ENCODE assay signal across 21 cellular contexts in genomic region chr2:215685218-215685962, GRCh38.
DNase-seq lines count a peak whose midpoint lies in the region; ATAC-seq, FAIRE-seq and TF ChIP-seq lines count a peak whose summit lies in the region.
"Had no signal": no experiment of that assay in that cellular context is flagged by ENCODE, and none has a peak within 500 bp of the region (broad histone marks: within the 10 kb centered on the region; RNA-seq: fewer than 3 reads in every experiment).

No MANE protein-coding gene starts in this region.

- peaks cover 15% of the 10 kb centered on the region for H3K27me3 Mint-ChIP-seq in dendritic cell treated with granulocyte-macrophage colony-stimulating factor and Interleukin-4, amounts not matched to agents 40 ng/mL and 50 ng/mL, for 4 days
- peaks cover 3% of the 10 kb centered on the region for H3K27me3 Mint-ChIP-seq in nephron (ENCODE audit: low read depth)
- H3K27me3 Mint-ChIP-seq in glutamatergic neuron (ENCODE audit: unreplicated experiment) = no peaks in the 10 kb centered on the region

- H3K9me3 ChIP-seq in HUES48 (ENCODE audit: control insufficient read depth, insufficient read depth, low read length) = no peaks in the 10 kb centered on the region
- H3K9me3 ChIP-seq: body of pancreas, tibial nerve had no signal

- no peak for TF ChIP-seq CTCF in nephron (IDR thresholded peaks at IDR 0.05; ENCODE audit: unreplicated experiment in 3 of 3)
- no peak for TF ChIP-seq CTCF in glutamatergic neuron (IDR thresholded peaks at IDR 0.05; ENCODE audit: partially characterized antibody, unreplicated experiment)

- DNase-seq in SW 1271 (lab: John Stamatoyannopoulos, UW) = no peak
- no peak for DNase-seq in urothelium cell line (ENCODE audit: low spot score)
- DNase-seq in glutamatergic neuron = no peak
- DNase-seq: activated CD8-positive, alpha-beta memory T cell treated with anti-CD3 and anti-CD28 coated beads, Interleukin-2, amount 50 U/mL, for 48 hours; activated naive CD4-positive, alpha-beta T cell treated with Interleukin-2 at 50 U/mL for 16 hours; body of pancreas; COR-L47; left cardiac atrium; NCI-H2029 treated with DMSO at 0.1 percent for 48 hours; NCI-H510A treated with DMSO at 0.1 percent for 48 hours; nucleus accumbens; small intestine had no signal

- H3K27ac Mint-ChIP-seq in dendritic cell treated with granulocyte-macrophage colony-stimulating factor and Interleukin-4, amounts not matched to agents 40 ng/mL and 50 ng/mL, for 4 days = peak overlapping the region; percentile 60
- peak overlapping the region in 2 of 3 experiments; percentile 12 to 68 for H3K27ac Mint-ChIP-seq in nephron
- H3K27ac Mint-ChIP-seq in glutamatergic neuron (ENCODE audit: unreplicated experiment) = no peak overlapping the region
- H3K27ac Mint-ChIP-seq: stimulated activated effector memory CD8-positive, alpha-beta T cell treated with anti-CD3 and anti-CD28 coated beads, Interleukin-12 subunit alpha, Interleukin-12 subunit beta, amount 100 ng/mL, for 72 hours had no signal

- H3K4me3 ChIP-seq in ACC112 (ENCODE audit: low read depth, low read length) (peak overlapping the region; percentile 3; the same call in 1 of the 2 replicates), HUES48 (ENCODE audit: low read depth, low read length) (no peak overlapping the region)
- H3K4me3 ChIP-seq: body of pancreas, SJSA1, tibial nerve had no signal

- peaks cover 62% of the 10 kb centered on the region for H3K4me1 Mint-ChIP-seq in dendritic cell treated with granulocyte-macrophage colony-stimulating factor and Interleukin-4, amounts not matched to agents 40 ng/mL and 50 ng/mL, for 4 days (ENCODE audit: low read depth)
- H3K4me1 Mint-ChIP-seq in nephron = peaks cover 17% of the 10 kb centered on the region
- no peaks in the 10 kb centered on the region for H3K4me1 Mint-ChIP-seq in glutamatergic neuron (ENCODE audit: low read depth, unreplicated experiment)

- H3K36me3 ChIP-seq in ACC112 (ENCODE audit: insufficient read depth, low read length) (peaks cover 4% of the 10 kb centered on the region; the same call in 1 of the 2 replicates), HUES48 (ENCODE audit: control insufficient read depth, insufficient read depth, low read length) (no peaks in the 10 kb centered on the region)
- H3K36me3 ChIP-seq: SJSA1, tibial nerve had no signal

- no peaks in the 10 kb centered on the region for H3K9me3 Mint-ChIP-seq in dendritic cell treated with granulocyte-macrophage colony-stimulating factor and Interleukin-4, amounts not matched to agents 40 ng/mL and 50 ng/mL, for 4 days
- H3K9me3 Mint-ChIP-seq in nephron = no peaks in the 10 kb centered on the region
- H3K9me3 Mint-ChIP-seq in glutamatergic neuron (ENCODE audit: unreplicated experiment) = no peaks in the 10 kb centered on the region
- H3K9me3 Mint-ChIP-seq: stimulated activated effector memory CD8-positive, alpha-beta T cell treated with anti-CD3 and anti-CD28 coated beads, Interleukin-12 subunit alpha, Interleukin-12 subunit beta, amount 100 ng/mL, for 72 hours had no signal

- peak overlapping the region; percentile 87 for H3K27ac ChIP-seq in ACC112 (ENCODE audit: low read depth, low read length)
- H3K27ac ChIP-seq in HUES48 (ENCODE audit: low read depth, low read length) = peak overlapping the region; percentile 59
- H3K27ac ChIP-seq: body of pancreas, SJSA1 had no signal

- H3K4me3 Mint-ChIP-seq in dendritic cell treated with granulocyte-macrophage colony-stimulating factor and Interleukin-4, amounts not matched to agents 40 ng/mL and 50 ng/mL, for 4 days = no peak overlapping the region
- no peak overlapping the region for H3K4me3 Mint-ChIP-seq in nephron
- no peak overlapping the region for H3K4me3 Mint-ChIP-seq in glutamatergic neuron (ENCODE audit: unreplicated experiment)
- H3K4me3 Mint-ChIP-seq: stimulated activated effector memory CD8-positive, alpha-beta T cell treated with anti-CD3 and anti-CD28 coated beads, Interleukin-12 subunit alpha, Interleukin-12 subunit beta, amount 100 ng/mL, for 72 hours had no signal

- peaks cover 54% of the 10 kb centered on the region for H3K4me1 ChIP-seq in ACC112 (ENCODE audit: control insufficient read depth, insufficient read depth, low read length, unreplicated experiment)
- H3K4me1 ChIP-seq in HUES48 (ENCODE audit: control insufficient read depth, insufficient read depth, low read length) = no peaks in the 10 kb centered on the region
- H3K4me1 ChIP-seq: body of pancreas had no signal

- no peak for FAIRE-seq in urothelium cell line (lab: Jason Lieb, UNC)
- FAIRE-seq: G401.6, small intestine had no signal

- H3K79me2 ChIP-seq in ACC112 (ENCODE audit: control insufficient read depth, insufficient read depth, low read length, unreplicated experiment) = no peaks in the 10 kb centered on the region

- ATAC-seq in HG02642 (IDR thresholded peaks at IDR 0.05; ENCODE audit: poor library complexity, unreplicated experiment) = no peak
- ATAC-seq: body of pancreas; left cardiac atrium; stimulated activated effector memory CD8-positive, alpha-beta T cell treated with anti-CD3 and anti-CD28 coated beads, Interleukin-12 subunit alpha, Interleukin-12 subunit beta, amount 100 ng/mL, for 72 hours had no signal

- peak overlapping the region; percentile 85 for H2AFZ ChIP-seq in ACC112 (ENCODE audit: low read length, unreplicated experiment)

- no peaks in the 10 kb centered on the region for H3K36me3 Mint-ChIP-seq in dendritic cell treated with granulocyte-macrophage colony-stimulating factor and Interleukin-4, amounts not matched to agents 40 ng/mL and 50 ng/mL, for 4 days (ENCODE audit: low read depth)
- no peaks in the 10 kb centered on the region for H3K36me3 Mint-ChIP-seq in nephron (ENCODE audit: low read depth)
- no peaks in the 10 kb centered on the region for H3K36me3 Mint-ChIP-seq in glutamatergic neuron (ENCODE audit: unreplicated experiment)
- H3K36me3 Mint-ChIP-seq: stimulated activated effector memory CD8-positive, alpha-beta T cell treated with anti-CD3 and anti-CD28 coated beads, Interleukin-12 subunit alpha, Interleukin-12 subunit beta, amount 100 ng/mL, for 72 hours had no signal

- H3K27me3 ChIP-seq in ACC112 (ENCODE audit: insufficient read depth, low read length) (no peaks in the 10 kb centered on the region), HUES48 (ENCODE audit: control insufficient read depth, insufficient read depth, low read length) (no peaks in the 10 kb centered on the region)
- H3K27me3 ChIP-seq: body of pancreas, SJSA1, tibial nerve had no signal

- intact Hi-C loops in dendritic cell treated with granulocyte-macrophage colony-stimulating factor and Interleukin-4, amounts not matched to agents 40 ng/mL and 50 ng/mL, for 4 days (cut with micrococcal nuclease) = no loop called here

- H3K9ac ChIP-seq in HUES48 (ENCODE audit: low read depth, low read length) = no peak overlapping the region
